14 cellular contexts compared by ENCODE assay signal in the genomic region with DNA sequence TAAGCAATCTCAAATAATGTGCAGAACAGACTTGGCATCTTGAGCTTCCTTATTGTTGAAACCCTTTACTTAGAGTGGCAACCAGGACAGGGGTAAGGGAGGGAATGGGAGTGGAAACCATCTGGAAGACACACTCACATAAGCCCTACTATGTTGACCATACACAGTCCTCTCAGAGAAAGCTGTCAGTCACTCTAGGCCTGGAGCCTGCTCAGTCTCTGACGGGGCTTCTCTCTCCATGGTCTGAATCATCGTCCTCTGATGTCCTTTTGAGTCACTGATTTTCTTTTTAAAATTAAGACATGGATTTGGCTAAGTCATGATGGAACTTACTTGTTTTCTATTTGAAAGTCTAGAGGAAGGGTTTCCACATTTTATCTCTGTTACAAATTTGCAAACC.
DNase-seq lines count a peak whose midpoint lies in the region; ATAC-seq and TF ChIP-seq lines count a peak whose summit lies in the region.
"Had no signal": no experiment of that assay in that cellular context is flagged by ENCODE, and none has a peak within 500 bp of the region (broad histone marks: within the 10 kb centered on the region; RNA-seq: fewer than 3 reads in every experiment).

No MANE protein-coding gene starts in this region.

- H3K36me3 ChIP-seq in Peyer's patch, result no peaks in the 10 kb centered on the region
- H3K36me3 ChIP-seq: adrenal gland had no signal

- no peak for TF ChIP-seq POLR2A in Peyer's patch (IDR thresholded peaks at IDR 0.05)

- peaks cover 0 to 5% (median 0%) of the 10 kb centered on the region in 4 donors for H3K9me3 ChIP-seq in Peyer's patch
- H3K9me3 ChIP-seq: adrenal gland had no signal

- in situ Hi-C loops in astrocyte of the spinal cord (cut with HindIII; ENCODE audit: low sequenced_read_pairs), result no loop called here

- no peak for ATAC-seq in HG03354 (IDR thresholded peaks at IDR 0.05; ENCODE audit: poor library complexity, severe bottlenecking, unreplicated experiment)

- TF ChIP-seq CTCF in astrocyte of the spinal cord (IDR thresholded peaks at IDR 0.05; ENCODE audit: low read depth, low read length) (no peak), Peyer's patch (IDR thresholded peaks at IDR 0.05) (no peak)

- H3K4me1 ChIP-seq in Peyer's patch, result peaks cover 0 to 17% (median 3%) of the 10 kb centered on the region in 4 donors

- no peaks in the 10 kb centered on the region for H3K27me3 ChIP-seq in Peyer's patch
- H3K27me3 ChIP-seq: adrenal gland had no signal

- H3K27ac ChIP-seq in Peyer's patch, result peak overlapping the region in 2 of 4 donors; percentile 37 to 73
- H3K27ac ChIP-seq: adrenal gland had no signal

- H3K4me3 ChIP-seq in astrocyte of the spinal cord (ENCODE audit: low read depth, low read length) (no peak overlapping the region), Peyer's patch (no peak overlapping the region)
- H3K4me3 ChIP-seq: adrenal gland had no signal

- DNase-seq in HT1080 (ENCODE audit: low read depth) (peak; percentile 77), astrocyte of the spinal cord (ENCODE audit: low read depth, low spot score) (peak; percentile 59), islet precursor cell (peak; percentile 64), stromal cell of bone marrow (ENCODE audit: low read depth) (peak; percentile 72), Peyer's patch (no peak), NCI-H82 (lab: John Stamatoyannopoulos, UW) (no peak), NCI-H128 (lab: John Stamatoyannopoulos, UW; ENCODE audit: unreplicated experiment) (no peak)
- DNase-seq: adrenal gland; GDM1; midbrain; NCI-H1092 treated with DMSO at 0.1 percent for 48 hours; stimulated activated naive CD4-positive, alpha-beta T cell treated with Interleukin-2 at 50 U/mL for 16 hours; T-helper 2 cell had no signal

Comparison
In these comparisons a context has a peak if more than half of its experiments do, and no peak if none do; other contexts are left out.
1. DNase-seq: peak in HT1080 (single experiment), astrocyte of the spinal cord (single experiment), islet precursor cell (single experiment) and stromal cell of bone marrow (single experiment); none in Peyer's patch (0 of 3), NCI-H82 (single experiment) and NCI-H128 (single experiment).